8 cellular contexts compared by ENCODE assay signal in the genomic region with DNA sequence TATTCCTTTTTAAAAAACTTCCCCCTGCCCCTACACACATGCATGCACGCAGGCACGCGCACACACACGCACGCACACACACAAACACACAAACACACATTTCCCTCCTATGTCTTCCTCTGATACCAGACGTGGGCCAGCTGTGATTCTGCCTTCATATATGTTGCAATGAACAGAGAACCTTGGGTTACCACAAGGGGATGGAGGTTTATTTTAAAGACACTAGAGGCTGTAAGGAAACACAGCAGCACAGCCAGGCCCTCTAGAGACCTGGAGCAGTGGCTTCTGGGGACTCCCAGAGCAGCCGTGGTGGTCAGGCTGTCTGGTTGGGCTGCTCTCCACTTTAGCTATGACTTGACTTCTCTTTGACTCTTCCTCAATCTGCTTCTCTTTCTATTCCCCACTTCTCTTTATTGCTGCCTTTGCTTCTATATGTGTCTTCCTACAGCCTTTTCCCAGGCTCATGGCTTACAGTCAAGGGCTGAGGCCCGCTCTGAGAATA. TPM values are rescaled to one million over a fixed set of nuclear protein-coding genes. Genes with fewer than 3 reads are reported as not detected.
DNase-seq lines count a peak whose midpoint lies in the region; ATAC-seq and TF ChIP-seq lines count a peak whose summit lies in the region.

No MANE protein-coding gene starts in this region.

- peaks cover 18 to 21% of the 10 kb centered on the region in 2 donors for H3K4me1 Mint-ChIP-seq in natural killer cell treated with Interleukin-12 subunit alpha and Interleukin-12 subunit beta and Interleukin-15 and Interleukin-18, amount 100 ng/mL, for 72 hours (ENCODE audit: low read depth in 2 of 2)
- peaks cover 4% of the 10 kb centered on the region for H3K4me1 Mint-ChIP-seq in CD8-positive, alpha-beta T cell (ENCODE audit: low read depth)
- peaks cover 5% of the 10 kb centered on the region for H3K4me1 Mint-ChIP-seq in activated T-cell treated with anti-CD3 and anti-CD28 coated beads, Interleukin-2, amount 50 U/mL, for 72 hours (ENCODE audit: low read depth)

- H3K27me3 ChIP-seq in CD8-positive, alpha-beta T cell (ENCODE audit: insufficient read depth, low read length) = no peaks in the 10 kb centered on the region

- no peak overlapping the region for H3K4me3 ChIP-seq in CD8-positive, alpha-beta T cell (ENCODE audit: low read depth, low read length)

- no peaks in the 10 kb centered on the region for H3K4me1 ChIP-seq in CD8-positive, alpha-beta T cell (ENCODE audit: insufficient read depth, low read length)

- ATAC-seq in GM19035 (IDR thresholded peaks at IDR 0.05; ENCODE audit: unreplicated experiment) (peak; percentile 40), HG02763 (IDR thresholded peaks at IDR 0.05; ENCODE audit: unreplicated experiment) (peak; percentile 41)
- ATAC-seq in natural killer cell treated with Interleukin-12 subunit alpha and Interleukin-12 subunit beta and Interleukin-15 and Interleukin-18, amount 100 ng/mL, for 72 hours = peak; percentile 67 to 76
- no peak for ATAC-seq in CD8-positive, alpha-beta T cell
- ATAC-seq in activated T-cell treated with anti-CD3 and anti-CD28 coated beads, Interleukin-2, amount 50 U/mL, for 72 hours (replicated peaks in 1 of 2) = no peak

- intact Hi-C loops in CD8-positive, alpha-beta T cell (cut with DNase I, micrococcal nuclease) = no loop called here

- peaks cover 12% of the 10 kb centered on the region for H3K36me3 Mint-ChIP-seq in natural killer cell treated with Interleukin-12 subunit alpha and Interleukin-12 subunit beta and Interleukin-15 and Interleukin-18, amount 100 ng/mL, for 72 hours
- peaks cover 2% of the 10 kb centered on the region for H3K36me3 Mint-ChIP-seq in CD8-positive, alpha-beta T cell
- H3K36me3 Mint-ChIP-seq in activated T-cell treated with anti-CD3 and anti-CD28 coated beads, Interleukin-2, amount 50 U/mL, for 72 hours (ENCODE audit: insufficient read depth in 2 of 2) = peaks cover 3 to 8% of the 10 kb centered on the region in 2 donors

- peaks cover 2 to 6% of the 10 kb centered on the region in 2 donors for H3K27me3 Mint-ChIP-seq in natural killer cell treated with Interleukin-12 subunit alpha and Interleukin-12 subunit beta and Interleukin-15 and Interleukin-18, amount 100 ng/mL, for 72 hours
- no peaks in the 10 kb centered on the region for H3K27me3 Mint-ChIP-seq in CD8-positive, alpha-beta T cell (ENCODE audit: low read depth)
- no peaks in the 10 kb centered on the region for H3K27me3 Mint-ChIP-seq in activated T-cell treated with anti-CD3 and anti-CD28 coated beads, Interleukin-2, amount 50 U/mL, for 72 hours (ENCODE audit: low read depth)

- H3K9me3 ChIP-seq in CD8-positive, alpha-beta T cell (ENCODE audit: low read length) = no peaks in the 10 kb centered on the region

- peak overlapping the region; percentile 15 for H3K4me3 Mint-ChIP-seq in natural killer cell treated with Interleukin-12 subunit alpha and Interleukin-12 subunit beta and Interleukin-15 and Interleukin-18, amount 100 ng/mL, for 72 hours
- no peak overlapping the region for H3K4me3 Mint-ChIP-seq in CD8-positive, alpha-beta T cell
- H3K4me3 Mint-ChIP-seq in activated T-cell treated with anti-CD3 and anti-CD28 coated beads, Interleukin-2, amount 50 U/mL, for 72 hours = no peak overlapping the region

- CTCF ChIA-PET in CD8-positive, alpha-beta T cell (lab: Charles Lee) = interaction anchor here (1.0 to 7.4 kb wide), 4 partner anchors 14 to 24 kb away, joined by 3 to 116 read pairs (median 5); no protein-coding TSS in a partner anchor

- DNase-seq in NOMO-1 treated with DMSO at 0.1 percent for 48 hours (lab: John Stamatoyannopoulos, UW; ENCODE audit: unreplicated experiment) (peak; percentile 86), EL (no peak)
- no peak for DNase-seq in natural killer cell treated with Interleukin-12 subunit alpha and Interleukin-12 subunit beta and Interleukin-15 and Interleukin-18, amount 100 ng/mL, for 72 hours (ENCODE audit: low spot score)
- DNase-seq in CD8-positive, alpha-beta T cell = no peak
- no peak for DNase-seq in activated CD8-positive, alpha-beta memory T cell treated with anti-CD3 and anti-CD28 coated beads for 24 hours
- DNase-seq in activated T-cell treated with anti-CD3 and anti-CD28 coated beads, Interleukin-2, amount 50 U/mL, for 72 hours = no peak

- no peak overlapping the region for H3K27ac ChIP-seq in CD8-positive, alpha-beta T cell (ENCODE audit: low read depth, low read length)

- no peaks in the 10 kb centered on the region for H3K36me3 ChIP-seq in CD8-positive, alpha-beta T cell (ENCODE audit: insufficient read depth, low read length)

- TF ChIP-seq CTCF in CD8-positive, alpha-beta T cell (IDR thresholded peaks at IDR 0.05) = no peak

- H3K9me3 Mint-ChIP-seq in natural killer cell treated with Interleukin-12 subunit alpha and Interleukin-12 subunit beta and Interleukin-15 and Interleukin-18, amount 100 ng/mL, for 72 hours = peaks cover 5% of the 10 kb centered on the region
- peaks cover 9% of the 10 kb centered on the region for H3K9me3 Mint-ChIP-seq in CD8-positive, alpha-beta T cell
- H3K9me3 Mint-ChIP-seq in activated T-cell treated with anti-CD3 and anti-CD28 coated beads, Interleukin-2, amount 50 U/mL, for 72 hours = peaks cover 1 to 3% of the 10 kb centered on the region in 2 donors

- POLR2A ChIA-PET in CD8-positive, alpha-beta T cell (lab: Charles Lee) = no interaction called here

- H3K27ac Mint-ChIP-seq in natural killer cell treated with Interleukin-12 subunit alpha and Interleukin-12 subunit beta and Interleukin-15 and Interleukin-18, amount 100 ng/mL, for 72 hours = peak overlapping the region in 1 of 2 donors; percentile 21
- no peak overlapping the region for H3K27ac Mint-ChIP-seq in CD8-positive, alpha-beta T cell
- no peak overlapping the region for H3K27ac Mint-ChIP-seq in activated T-cell treated with anti-CD3 and anti-CD28 coated beads, Interleukin-2, amount 50 U/mL, for 72 hours

RNA-seq across cellular contexts. Expression of gene TLR10, which starts 3.2 kb away (rescaled TPM):
- total RNA-seq in natural killer cell treated with Interleukin-12 subunit alpha and Interleukin-12 subunit beta and Interleukin-15 and Interleukin-18, amount 100 ng/mL, for 72 hours = not detected
- under 1 TPM; 0.22 to 0.28 TPM for total RNA-seq in CD8-positive, alpha-beta T cell
- total RNA-seq in activated T-cell treated with anti-CD3 and anti-CD28 coated beads, Interleukin-2, amount 50 U/mL, for 72 hours = under 1 TPM in 1 of 2 donors, not detected in 1; 0.12 TPM

RNA-seq across cellular contexts. Expression of gene TLR1, which starts 18.6 kb away (rescaled TPM):
- total RNA-seq in natural killer cell treated with Interleukin-12 subunit alpha and Interleukin-12 subunit beta and Interleukin-15 and Interleukin-18, amount 100 ng/mL, for 72 hours = 10 to 100 TPM; 12.6 to 15.5 TPM
- 10 to 100 TPM; 10.1 to 13.4 TPM for total RNA-seq in CD8-positive, alpha-beta T cell
- total RNA-seq in activated T-cell treated with anti-CD3 and anti-CD28 coated beads, Interleukin-2, amount 50 U/mL, for 72 hours = 1 to 10 TPM; 1.9 to 3.2 TPM

Comparison
In these comparisons a context has a peak if more than half of its experiments do, and no peak if none do; other contexts are left out.
1. ATAC-seq: peak in GM19035 (single experiment), HG02763 (single experiment) and natural killer cell treated with Interleukin-12 subunit alpha and Interleukin-12 subunit beta and Interleukin-15 and Interleukin-18, amount 100 ng/mL, for 72 hours (2 of 2); none in CD8-positive, alpha-beta T cell (single experiment) and activated T-cell treated with anti-CD3 and anti-CD28 coated beads, Interleukin-2, amount 50 U/mL, for 72 hours (0 of 2).